In the genomic region with DNA sequence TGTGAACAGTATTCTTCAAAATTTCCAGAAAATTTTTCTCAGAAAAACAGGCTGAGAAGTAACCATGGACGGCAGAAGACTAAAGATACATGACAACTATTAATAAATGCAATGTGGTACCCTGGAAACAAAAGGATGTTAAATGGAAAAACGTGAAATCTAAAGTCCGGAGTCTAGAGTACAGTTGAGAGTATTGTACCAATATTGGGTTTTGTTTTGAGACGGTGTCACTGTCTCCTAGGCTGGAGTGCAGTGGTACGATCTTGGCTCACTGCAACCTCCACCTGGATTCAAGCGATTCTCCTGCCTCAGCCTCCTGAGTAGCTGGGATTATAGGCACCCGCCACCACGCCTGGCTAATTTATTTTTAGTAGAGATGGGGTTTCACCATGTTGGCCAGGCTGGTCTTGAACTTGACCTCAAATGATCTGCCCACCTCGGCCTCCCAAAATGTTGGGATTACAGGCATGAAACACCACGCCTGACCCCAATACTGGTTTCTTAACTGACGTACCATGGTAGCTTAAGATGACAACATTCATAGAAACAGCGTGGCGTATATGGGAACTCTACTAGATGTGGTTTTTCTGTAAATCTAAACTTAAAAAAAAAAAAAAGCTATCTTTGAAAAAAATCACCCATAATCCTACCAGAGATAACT, we compare ENCODE assay signal across 20 cellular contexts. TPM values are rescaled to one million over a fixed set of nuclear protein-coding genes. Genes with fewer than 3 reads are reported as not detected.
DNase-seq lines count a peak whose midpoint lies in the region; ATAC-seq, FAIRE-seq and TF ChIP-seq lines count a peak whose summit lies in the region.
"Had no signal": no experiment of that assay in that cellular context is flagged by ENCODE, and none has a peak within 500 bp of the region (broad histone marks: within the 10 kb centered on the region; RNA-seq: fewer than 3 reads in every experiment).

No MANE protein-coding gene starts in this region.

- H3K9me3 ChIP-seq in HCT116 (ENCODE audit: control insufficient read depth in 1 of 2, insufficient read depth in 1 of 2, low read depth in 1 of 2, low read length in 2 of 2), result no peaks in the 10 kb centered on the region
- H3K9me3 ChIP-seq in K562 (replicated peaks; ENCODE audit: control insufficient read depth, insufficient read depth, low read depth, low read length), result no peaks in the 10 kb centered on the region
- H3K9me3 ChIP-seq: esophagus squamous epithelium, neutrophil, stomach, upper lobe of left lung had no signal

- H3K27me3 ChIP-seq in HCT116 (ENCODE audit: insufficient read depth, low read length) (no peaks in the 10 kb centered on the region), K562 (ENCODE audit: control insufficient read depth in 2 of 2, insufficient read depth in 2 of 2, low read length in 2 of 2) (no peaks in the 10 kb centered on the region)
- H3K27me3 ChIP-seq: esophagus squamous epithelium, neutrophil, stomach, upper lobe of left lung had no signal

- H3K4me3 Mint-ChIP-seq in activated naive CD4-positive, alpha-beta T cell treated with anti-CD3 and anti-CD28 coated beads, Interleukin-2, amount 10 ng/mL, durations not matched to agents 7 days and 5 days, result no peak overlapping the region
- H3K4me3 Mint-ChIP-seq in stimulated activated naive CD8-positive, alpha-beta T cell treated with anti-CD3 and anti-CD28 coated beads, Interleukin-15, amount 100 ng/mL, for 72 hours, result peak overlapping the region in 1 of 2 donors; percentile 12

- H3K4me3 ChIP-seq in HCT116 (replicated peaks in 1 of 2; ENCODE audit: low read depth in 1 of 2, low read length in 2 of 2) (no peak overlapping the region), K562 (no peak overlapping the region)
- H3K4me3 ChIP-seq: esophagus squamous epithelium, stomach, upper lobe of left lung had no signal

- H2AFZ ChIP-seq in HCT116 (ENCODE audit: low read depth, low read length, poor library complexity, severe bottlenecking) (no peak overlapping the region), K562 (ENCODE audit: low read depth, low read length) (no peak overlapping the region)

- intact Hi-C loops in HCT116 (cut with micrococcal nuclease) (loop anchor here (10.0 kb wide), 1 partner anchor 174 kb away; no protein-coding TSS in a partner anchor), K562 (cut with micrococcal nuclease) (no loop called here)

- H3K4me1 ChIP-seq in HCT116 (ENCODE audit: control insufficient read depth in 1 of 2, insufficient read depth in 2 of 2, low read length in 2 of 2) (no peaks in the 10 kb centered on the region), K562 (replicated peaks in 1 of 2; ENCODE audit: control insufficient read depth in 2 of 2, insufficient read depth in 2 of 2, low read length in 2 of 2) (0 out of 5 replicates have a peak, but pooled peaks cover 0 to 2% of the 10 kb centered on the region in 2 experiments)
- H3K4me1 ChIP-seq: esophagus squamous epithelium, upper lobe of left lung had no signal

- H3K4me1 Mint-ChIP-seq in activated naive CD4-positive, alpha-beta T cell treated with anti-CD3 and anti-CD28 coated beads, Interleukin-2, amount 10 ng/mL, durations not matched to agents 7 days and 5 days, result peaks cover 32% of the 10 kb centered on the region
- H3K4me1 Mint-ChIP-seq in stimulated activated naive CD8-positive, alpha-beta T cell treated with anti-CD3 and anti-CD28 coated beads, Interleukin-15, amount 100 ng/mL, for 72 hours, result peaks cover 83% of the 10 kb centered on the region

- H3K9me2 ChIP-seq in HCT116 (ENCODE audit: insufficient read depth), result no peaks in the 10 kb centered on the region

- H3K36me3 ChIP-seq in HCT116 (ENCODE audit: control insufficient read depth in 1 of 2, insufficient read depth in 2 of 2, low read length in 2 of 2) (peaks cover 68 to 85% of the 10 kb centered on the region in 2 experiments), K562 (ENCODE audit: control insufficient read depth, insufficient read depth, low read length) (peaks cover 100% of the 10 kb centered on the region)

- POLR2A ChIA-PET in HCT116 (lab: Charles Lee), result interaction anchor here (0.9 to 1.4 kb wide), 3 partner anchors 12 to 19 kb away, joined by 3 to 4 read pairs (median 4); partner anchors contain the start of genes HSP90B1 and TDG
- POLR2A ChIA-PET in K562 (lab: Yijun Ruan, JAX), result interaction anchor here (0.6 to 3.6 kb wide), 13 partner anchors 8 to 1798 kb away, joined by 3 to 18 read pairs (median 4); partner anchors contain the start of genes HSP90B1 and TDG

- BruUV-seq in HCT116 (replicated peaks; lab: Mats Ljungman, UMichigan) (no TSS peak), K562 (replicated peaks; lab: Mats Ljungman, UMichigan) (no TSS peak)

- no peaks in the 10 kb centered on the region for H3K9me3 Mint-ChIP-seq in activated naive CD4-positive, alpha-beta T cell treated with anti-CD3 and anti-CD28 coated beads, Interleukin-2, amount 50 U/mL, for 72 hours
- H3K9me3 Mint-ChIP-seq in activated naive CD4-positive, alpha-beta T cell treated with anti-CD3 and anti-CD28 coated beads, Interleukin-2, amount 10 ng/mL, durations not matched to agents 7 days and 5 days, result no peaks in the 10 kb centered on the region
- no peaks in the 10 kb centered on the region for H3K9me3 Mint-ChIP-seq in stimulated activated naive CD8-positive, alpha-beta T cell treated with anti-CD3 and anti-CD28 coated beads, Interleukin-15, amount 100 ng/mL, for 72 hours

- 90% methylated on average over 13 of the region's 13 CpGs for WGBS in K562 (ENCODE audit: insufficient coverage, low coverage, missing lambda C conversion rate)

- H3K79me2 ChIP-seq in HCT116 (ENCODE audit: insufficient read depth, low read length) (peaks cover 29% of the 10 kb centered on the region), K562 (ENCODE audit: control insufficient read depth, insufficient read depth, low read length) (peaks cover 11% of the 10 kb centered on the region; the same call in 2 of the 3 replicates)

- no peak for FAIRE-seq in K562 (lab: Jason Lieb, UNC)
- FAIRE-seq: HTR-8/SVneo had no signal

- in situ Hi-C loops in K562 (cut with MboI), result no loop called here

- H3K9ac ChIP-seq in HCT116 (ENCODE audit: low read length) (no peak overlapping the region), K562 (ENCODE audit: insufficient read depth in 1 of 2, low read depth in 2 of 2, low read length in 2 of 2) (no peak overlapping the region)

- no peak for ATAC-seq in activated naive CD4-positive, alpha-beta T cell treated with anti-CD3 and anti-CD28 coated beads, Interleukin-2, amount 50 U/mL, for 72 hours
- ATAC-seq in HCT116, result peak; percentile 33; the same call in 1 of the 2 replicates
- ATAC-seq in K562, result peak; percentile 35
- ATAC-seq in stimulated activated naive CD8-positive, alpha-beta T cell treated with anti-CD3 and anti-CD28 coated beads, Interleukin-15, amount 100 ng/mL, for 72 hours, result peak; percentile 50
- ATAC-seq in HG02571 (IDR thresholded peaks at IDR 0.05; ENCODE audit: unreplicated experiment), result no peak
- ATAC-seq: left lobe of liver had no signal

- CTCF ChIA-PET in activated naive CD4-positive, alpha-beta T cell treated with anti-CD3 and anti-CD28 coated beads, Interleukin-2, amount 10 ng/mL, durations not matched to agents 7 days and 5 days (lab: Charles Lee), result no interaction called here
- CTCF ChIA-PET in HCT116 (lab: Charles Lee) (no interaction called here), K562 (lab: Yijun Ruan, JAX; ENCODE audit: low intra/inter-chr PET ratio) (no interaction called here)

- no peak for TF ChIP-seq EP300 in K562 (IDR thresholded peaks at IDR 0.05; ENCODE audit: low read length)

- TF ChIP-seq CTCF in HCT116 (IDR thresholded peaks at IDR 0.05 in 2 of 3, conservative IDR thresholded peaks at IDR 0.05 in 1 of 3; ENCODE audit: borderline replicate concordance in 1 of 3, insufficient read depth in 1 of 3, low read depth in 2 of 3, low read length in 2 of 3) (no peak), K562 (IDR thresholded peaks at IDR 0.05 in 2 of 3, conservative IDR thresholded peaks at IDR 0.05 in 1 of 3; ENCODE audit: insufficient read depth in 2 of 3, low read depth in 1 of 3, low read length in 3 of 3) (no peak)

- no peak for DNase-seq in activated naive CD4-positive, alpha-beta T cell treated with anti-CD3 and anti-CD28 coated beads, Interleukin-2, amount 50 U/mL, for 72 hours (ENCODE audit: low spot score in 2 of 2)
- no peak for DNase-seq in activated naive CD4-positive, alpha-beta T cell treated with anti-CD3 and anti-CD28 coated beads, Interleukin-2, amount 10 ng/mL, durations not matched to agents 7 days and 5 days
- DNase-seq in HCT116 (ENCODE audit: low read depth, low spot score) (no peak), K562 (ENCODE audit: extremely low read depth in 1 of 4, low spot score in 3 of 4) (no peak), NCI-H345 (lab: John Stamatoyannopoulos, UW) (no peak)
- DNase-seq in stimulated activated naive CD8-positive, alpha-beta T cell treated with anti-CD3 and anti-CD28 coated beads, Interleukin-15, amount 100 ng/mL, for 72 hours, result peak in 1 of 2 donors; percentile 29
- DNase-seq in effector CD4-positive, alpha-beta T cell, result no peak
- DNase-seq: caudate nucleus; esophagus squamous epithelium; GDM1; NCI-H1417 treated with DMSO at 0.1 percent for 48 hours; NCI-H2171; SIG-M5; stimulated activated CD4-positive, alpha-beta T cell treated with anti-CD3 and anti-CD28 coated beads, Interleukin-15, amount 100 ng/mL, for 24 hours; stomach; upper lobe of left lung had no signal

- H3K27ac ChIP-seq in HCT116 (ENCODE audit: low read depth, low read length) (no peak overlapping the region), K562 (ENCODE audit: extremely low read depth, low read depth, low read length) (no peak overlapping the region; the same call in 2 of the 3 replicates)
- H3K27ac ChIP-seq: esophagus squamous epithelium, neutrophil, stomach, upper lobe of left lung had no signal

- H3K4me2 ChIP-seq in HCT116 (ENCODE audit: low read length), result no peak overlapping the region
- no peak overlapping the region for H3K4me2 ChIP-seq in K562 (ENCODE audit: insufficient read depth, low read length)

- H3K9me1 ChIP-seq in K562 (ENCODE audit: control insufficient read depth, insufficient read depth, low read length), result no peaks in the 10 kb centered on the region

- H3K27ac Mint-ChIP-seq in activated naive CD4-positive, alpha-beta T cell treated with anti-CD3 and anti-CD28 coated beads, Interleukin-2, amount 50 U/mL, for 72 hours, result peak overlapping the region; percentile 38 to 55
- no peak overlapping the region for H3K27ac Mint-ChIP-seq in activated naive CD4-positive, alpha-beta T cell treated with anti-CD3 and anti-CD28 coated beads, Interleukin-2, amount 10 ng/mL, durations not matched to agents 7 days and 5 days
- H3K27ac Mint-ChIP-seq in stimulated activated naive CD8-positive, alpha-beta T cell treated with anti-CD3 and anti-CD28 coated beads, Interleukin-15, amount 100 ng/mL, for 72 hours, result peak overlapping the region in 1 of 2 donors; percentile 76

- TF ChIP-seq POLR2A in HCT116 (IDR thresholded peaks at IDR 0.05; ENCODE audit: borderline replicate concordance, extremely low read depth, insufficient read depth, insufficient read length) (no peak), K562 (conservative IDR thresholded peaks at IDR 0.05) (peak; percentile 70)

- peaks cover 23 to 46% of the 10 kb centered on the region in 2 donors for H3K36me3 Mint-ChIP-seq in activated naive CD4-positive, alpha-beta T cell treated with anti-CD3 and anti-CD28 coated beads, Interleukin-2, amount 50 U/mL, for 72 hours
- peaks cover 71% of the 10 kb centered on the region for H3K36me3 Mint-ChIP-seq in activated naive CD4-positive, alpha-beta T cell treated with anti-CD3 and anti-CD28 coated beads, Interleukin-2, amount 10 ng/mL, durations not matched to agents 7 days and 5 days

- no peaks in the 10 kb centered on the region for H3K27me3 Mint-ChIP-seq in activated naive CD4-positive, alpha-beta T cell treated with anti-CD3 and anti-CD28 coated beads, Interleukin-2, amount 10 ng/mL, durations not matched to agents 7 days and 5 days
- H3K27me3 Mint-ChIP-seq in stimulated activated naive CD8-positive, alpha-beta T cell treated with anti-CD3 and anti-CD28 coated beads, Interleukin-15, amount 100 ng/mL, for 72 hours, result no peaks in the 10 kb centered on the region

- TF ChIP-seq RAD21 in HCT116 (IDR thresholded peaks at IDR 0.05; ENCODE audit: low read depth) (no peak), K562 (CRISPR knock-in tag; conservative IDR thresholded peaks at IDR 0.05 in 1 of 2, IDR thresholded peaks at IDR 0.05 in 1 of 2) (no peak)

- H4K20me1 ChIP-seq in HCT116 (ENCODE audit: insufficient read depth) (no peaks in the 10 kb centered on the region), K562 (replicated peaks; ENCODE audit: control insufficient read depth, insufficient read depth, low read length) (no peaks in the 10 kb centered on the region)

- RAD21 ChIA-PET in HCT116 (lab: Charles Lee; ENCODE audit: low non-redundant PET in 1 of 2, low total read pairs in 2 of 2, uncharacterized antibody in 2 of 2, unreplicated experiment in 2 of 2), result no interaction called here

RNA-seq across cellular contexts. Expression of gene TDG, which starts 16.8 kb away (rescaled TPM):
- 10 to 100 TPM; 34.4 to 48.5 TPM for total RNA-seq in activated naive CD4-positive, alpha-beta T cell treated with anti-CD3 and anti-CD28 coated beads, Interleukin-2, amount 50 U/mL, for 72 hours
- 23.9 TPM for total RNA-seq in HCT116 (2021; ENCODE audit: unreplicated experiment)
- polyA plus RNA-seq in HCT116 (2012), result 9.2 and 12.8 TPM in 2 replicates
- 34.2 and 96.2 TPM in 2 replicates for total RNA-seq in K562 (2011; cell fraction: chromatin; rRNA removed; ENCODE audit: low replicate concordance)
- 23.2 and 24.1 TPM in 2 replicates for total RNA-seq in K562 (2011; cell fraction: nucleolus; rRNA removed)
- 45.8 and 68.9 TPM in 2 replicates for total RNA-seq in K562 (2011; cell fraction: nucleoplasm; rRNA removed)
- 50.8 and 56.8 TPM in 2 replicates for total RNA-seq in K562 (2014; rRNA removed)
- 67.3 and 80.5 TPM in 2 replicates for total RNA-seq in K562 (2014; rRNA removed; fragmentation: Illumina TruSeq; extraction: Trizol)
- 65.7 and 70.3 TPM in 2 replicates for total RNA-seq in K562 (2015; rRNA removed; fragmentation: Illumina TruSeq; extraction: Trizol)
- total RNA-seq in K562 (2021), result 57.9 and 62.7 TPM in 2 replicates
- 50.8 and 73.3 TPM in 2 replicates for polyA plus RNA-seq in K562 (2011; rRNA removed)
- polyA plus RNA-seq in K562 (2011; cell fraction: cytosol; rRNA removed), result 15.6 and 25.0 TPM in 2 replicates
- 52.3 and 89.0 TPM in 2 replicates for polyA plus RNA-seq in K562 (2011; cell fraction: nucleus; rRNA removed)
- polyA plus RNA-seq in K562 (2012), result 33.5 and 43.1 TPM in 2 replicates
- 69.8 and 77.2 TPM in 2 replicates for polyA plus RNA-seq in K562 (2014; fragmentation: Illumina TruSeq; extraction: Trizol)
- polyA plus RNA-seq in K562 (2014; fragmentation: Nextera tagmentation; extraction: Ambion mirVana), result 10 to 100 TPM; 37.6 to 49.0 TPM
- polyA plus RNA-seq in K562 (2014; rRNA removed), result 62.1 and 64.0 TPM in 2 replicates
- 97.2 and 98.8 TPM in 2 replicates for polyA minus RNA-seq in K562 (2011; rRNA and poly(A)+ RNA removed)
- 22.7 and 32.0 TPM in 2 replicates for polyA minus RNA-seq in K562 (2011; cell fraction: cytosol; rRNA and poly(A)+ RNA removed)
- polyA minus RNA-seq in K562 (2011; cell fraction: nucleus; rRNA and poly(A)+ RNA removed), result 22.6 and 41.0 TPM in 2 replicates

RNA-seq across cellular contexts. Expression of gene HSP90B1, which starts 18.7 kb away (rescaled TPM):
- 100 to 1,000 TPM; 285 to 376 TPM for total RNA-seq in activated naive CD4-positive, alpha-beta T cell treated with anti-CD3 and anti-CD28 coated beads, Interleukin-2, amount 50 U/mL, for 72 hours
- total RNA-seq in HCT116 (2021; ENCODE audit: unreplicated experiment) (888 TPM), K562 (2014; rRNA removed) (389 and 400 TPM in 2 replicates), K562 (2014; rRNA removed; fragmentation: Illumina TruSeq; extraction: Trizol) (604 and 619 TPM in 2 replicates), K562 (2015; rRNA removed; fragmentation: Illumina TruSeq; extraction: Trizol) (602 and 611 TPM in 2 replicates), K562 (2021) (453 and 469 TPM in 2 replicates)
- polyA plus RNA-seq in HCT116 (2012), result 442 and 530 TPM in 2 replicates
- total RNA-seq in K562 (2011; cell fraction: chromatin; rRNA removed; ENCODE audit: low replicate concordance), result 572 and 2,771 TPM in 2 replicates
- total RNA-seq in K562 (2011; cell fraction: nucleolus; rRNA removed), result 491 and 843 TPM in 2 replicates
- total RNA-seq in K562 (2011; cell fraction: nucleoplasm; rRNA removed), result 1,092 and 1,338 TPM in 2 replicates
- polyA plus RNA-seq in K562 (2011; rRNA removed) (593 and 719 TPM in 2 replicates), K562 (2014; fragmentation: Illumina TruSeq; extraction: Trizol) (541 and 657 TPM in 2 replicates), K562 (2014; fragmentation: Nextera tagmentation; extraction: Ambion mirVana) (100 to 1,000 TPM; 196 to 235 TPM), K562 (2014; rRNA removed) (528 and 557 TPM in 2 replicates)
- 64.5 and 201 TPM in 2 replicates for polyA plus RNA-seq in K562 (2011; cell fraction: cytosol; rRNA removed)
- 335 and 665 TPM in 2 replicates for polyA plus RNA-seq in K562 (2011; cell fraction: nucleus; rRNA removed)
- 452 and 478 TPM in 2 replicates for polyA plus RNA-seq in K562 (2012)
- 606 and 720 TPM in 2 replicates for polyA minus RNA-seq in K562 (2011; rRNA and poly(A)+ RNA removed)
- 134 and 144 TPM in 2 replicates for polyA minus RNA-seq in K562 (2011; cell fraction: cytosol; rRNA and poly(A)+ RNA removed)
- 199 and 484 TPM in 2 replicates for polyA minus RNA-seq in K562 (2011; cell fraction: nucleus; rRNA and poly(A)+ RNA removed)

Comparison
In these comparisons a context has a peak if more than half of its experiments do, and no peak if none do; other contexts are left out.
1. ATAC-seq: peak in HCT116 (single experiment), K562 (single experiment) and stimulated activated naive CD8-positive, alpha-beta T cell treated with anti-CD3 and anti-CD28 coated beads, Interleukin-15, amount 100 ng/mL, for 72 hours (single experiment); none in activated naive CD4-positive, alpha-beta T cell treated with anti-CD3 and anti-CD28 coated beads, Interleukin-2, amount 50 U/mL, for 72 hours (0 of 2) and HG02571 (single experiment).